In the genomic region with DNA sequence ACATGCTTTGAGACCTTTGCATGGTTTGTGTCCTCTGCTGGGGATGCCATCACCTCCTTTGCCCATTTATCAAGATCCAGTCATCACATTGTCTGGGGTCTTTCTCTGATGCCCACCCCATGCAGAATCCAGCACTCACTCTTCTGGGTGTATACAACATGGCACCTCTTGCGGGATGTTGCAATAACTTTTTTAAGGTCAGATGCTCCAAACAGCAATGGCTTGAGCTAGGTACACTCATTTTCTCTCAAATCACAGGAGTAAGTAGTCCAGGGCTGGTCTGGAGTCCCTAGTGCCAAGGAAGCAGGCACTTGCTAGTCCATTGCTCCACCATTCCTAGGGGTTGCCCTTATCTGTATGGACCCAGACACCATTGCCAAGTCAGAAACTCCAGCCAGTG, we compare ENCODE assay signal across 23 cellular contexts.
"Had no signal": no experiment of that assay in that cellular context is flagged by ENCODE, and none has a peak within 500 bp of the region (broad histone marks: within the 10 kb centered on the region; RNA-seq: fewer than 3 reads in every experiment).

No MANE protein-coding gene starts in this region.

- H3K36me3 ChIP-seq: adrenal gland, brain microvascular endothelial cell, cardiac muscle cell had no signal

- H3K4me1 ChIP-seq: adrenal gland, body of pancreas had no signal

- FAIRE-seq: astrocyte, TTC549 had no signal

- H3K36me3 Mint-ChIP-seq: activated CD4-positive, alpha-beta memory T cell treated with anti-CD3 and anti-CD28 coated beads for 36 hours; activated naive CD8-positive, alpha-beta T cell treated with anti-CD3 and anti-CD28 coated beads for 36 hours had no signal

- ATAC-seq: activated CD4-positive, CD25-positive, alpha-beta regulatory T cell treated with anti-CD3 and anti-CD28 coated beads, Interleukin-2, amount 50 U/mL, for 24 hours; body of pancreas had no signal

- H3K27ac ChIP-seq: adrenal gland, body of pancreas, brain microvascular endothelial cell, cardiac muscle cell, VCaP had no signal

- H3K9me3 Mint-ChIP-seq: activated T-helper 17 cell treated with anti-CD3 and anti-CD28 coated beads, Interleukin-2, amount 50 U/mL, for 72 hours had no signal

- DNase-seq: amniotic stem cell, brain microvascular endothelial cell, cerebellar nuclear complex had no signal

- H3K27me3 ChIP-seq: body of pancreas, brain microvascular endothelial cell, cardiac muscle cell had no signal

- H3K9me3 ChIP-seq: adrenal gland, body of pancreas had no signal

- H3K4me3 ChIP-seq: adrenal gland, body of pancreas, cardiac muscle cell had no signal

- H3K27ac Mint-ChIP-seq: activated CD4-positive, alpha-beta memory T cell treated with anti-CD3 and anti-CD28 coated beads for 36 hours; activated CD4-positive, alpha-beta T cell treated with anti-CD3 and anti-CD28 coated beads, Interleukin-2, amount 10 ng/mL, durations not matched to agents 24 days and 14 days; activated CD8-positive, alpha-beta T cell treated with anti-CD3 and anti-CD28 coated beads for 36 hours; activated naive CD4-positive, alpha-beta T cell treated with anti-CD3 and anti-CD28 coated beads for 36 hours; activated naive CD4-positive, alpha-beta T cell treated with anti-CD3 and anti-CD28 coated beads, Interleukin-2, amount 50 U/mL, for 72 hours; activated naive CD8-positive, alpha-beta T cell treated with anti-CD3 and anti-CD28 coated beads for 36 hours; activated T-cell treated with anti-CD3 and anti-CD28 coated beads, Interleukin-2, amount 50 U/mL, for 72 hours; activated T-helper 1 cell treated with anti-CD3 and anti-CD28 coated beads, Interleukin-12 subunit alpha, Interleukin-12 subunit beta, Interleukin-2, Interleukin-4 antibody, amounts not matched to agents 30 ng/mL and 10 ng/mL and 1 ng/mL, durations not matched to agents 14 hours and 24 hours and 36 hours; activated T-helper 17 cell treated with anti-CD3 and anti-CD28 coated beads, Interleukin-2, amount 50 U/mL, for 72 hours; T-helper 1 cell treated with Interleukin-12 subunit alpha and Interleukin-12 subunit beta and Interleukin-4 antibody, amounts not matched to agents 30 μg/mL and 1 μg/mL, for 36 hours; T-helper 2 cell treated with Interferon-gamma antibody and Interleukin-4, amounts not matched to agents 5 μg/mL and 100 μg/mL, for 36 hours had no signal

- H3K4me3 Mint-ChIP-seq: activated CD4-positive, alpha-beta memory T cell treated with anti-CD3 and anti-CD28 coated beads for 36 hours; activated CD4-positive, alpha-beta T cell treated with anti-CD3 and anti-CD28 coated beads, Interleukin-2, amount 10 ng/mL, durations not matched to agents 24 days and 14 days; activated CD8-positive, alpha-beta T cell treated with anti-CD3 and anti-CD28 coated beads for 36 hours; activated naive CD4-positive, alpha-beta T cell treated with anti-CD3 and anti-CD28 coated beads for 36 hours; activated naive CD8-positive, alpha-beta T cell treated with anti-CD3 and anti-CD28 coated beads for 36 hours; activated T-cell treated with anti-CD3 and anti-CD28 coated beads, Interleukin-2, amount 50 U/mL, for 4 hours; activated T-helper 1 cell treated with anti-CD3 and anti-CD28 coated beads, Interleukin-12 subunit alpha, Interleukin-12 subunit beta, Interleukin-2, Interleukin-4 antibody, amounts not matched to agents 30 ng/mL and 10 ng/mL and 1 ng/mL, durations not matched to agents 14 hours and 24 hours and 36 hours; activated T-helper 17 cell treated with anti-CD3 and anti-CD28 coated beads, Interleukin-2, amount 50 U/mL, for 72 hours; central memory CD8-positive, alpha-beta T cell; T-helper 1 cell treated with Interleukin-12 subunit alpha and Interleukin-12 subunit beta and Interleukin-4 antibody, amounts not matched to agents 30 μg/mL and 1 μg/mL, for 36 hours; T-helper 2 cell treated with Interferon-gamma antibody and Interleukin-4, amounts not matched to agents 5 μg/mL and 100 μg/mL, for 36 hours had no signal
